In genomic region chr1:161885013-161885412, GRCh38 we compare ENCODE assay signal across 12 cellular contexts.
DNase-seq lines count a peak whose midpoint lies in the region; ATAC-seq, FAIRE-seq and TF ChIP-seq lines count a peak whose summit lies in the region.
"Had no signal": no experiment of that assay in that cellular context is flagged by ENCODE, and none has a peak within 500 bp of the region (broad histone marks: within the 10 kb centered on the region; RNA-seq: fewer than 3 reads in every experiment).

No MANE protein-coding gene starts in this region.

- no peak for TF ChIP-seq CTCF in astrocyte (IDR thresholded peaks at IDR 0.05; ENCODE audit: insufficient read depth, low read depth, low read length)

- H3K36me3 Mint-ChIP-seq in astrocyte (ENCODE audit: low read depth, unreplicated experiment), result peaks cover 2% of the 10 kb centered on the region
- H3K36me3 Mint-ChIP-seq in activated naive CD4-positive, alpha-beta T cell treated with anti-CD3 and anti-CD28 coated beads, Interleukin-2, amount 50 U/mL, for 72 hours, result peaks cover 17 to 20% of the 10 kb centered on the region in 2 donors
- peaks cover 11 to 35% (median 23%) of the 10 kb centered on the region in 3 donors for H3K36me3 Mint-ChIP-seq in naive thymus-derived CD8-positive, alpha-beta T cell

- H3K4me2 ChIP-seq in astrocyte (ENCODE audit: low read length), result peak overlapping the region; percentile 62

- POLR2A ChIA-PET in naive thymus-derived CD8-positive, alpha-beta T cell (lab: Charles Lee), result no interaction called here

- H3K4me3 ChIP-seq in ACC112 (ENCODE audit: low read depth, low read length) (peak overlapping the region; percentile 67), astrocyte (ENCODE audit: insufficient read depth, low read depth, low read length) (no peak overlapping the region)

- H3K9me3 ChIP-seq in astrocyte (ENCODE audit: insufficient read depth, low read depth, low read length), result no peaks in the 10 kb centered on the region

- no peak for FAIRE-seq in astrocyte (lab: Jason Lieb, UNC)

- no peak overlapping the region for H3K9ac ChIP-seq in astrocyte (ENCODE audit: low read length)

- ATAC-seq in HG02571 (IDR thresholded peaks at IDR 0.05; ENCODE audit: unreplicated experiment), result no peak
- ATAC-seq in activated naive CD4-positive, alpha-beta T cell treated with anti-CD3 and anti-CD28 coated beads, Interleukin-2, amount 50 U/mL, for 72 hours, result no peak
- ATAC-seq in naive thymus-derived CD8-positive, alpha-beta T cell, result no peak
- ATAC-seq: HCT116 had no signal

- H2AFZ ChIP-seq in ACC112 (ENCODE audit: low read length, unreplicated experiment) (no peak overlapping the region), astrocyte (ENCODE audit: low read depth, low read length) (no peak overlapping the region)

- DNase-seq in HCEC 1CT (peak; percentile 98), astrocyte (ENCODE audit: low read depth) (peak; percentile 88), iris pigment epithelial cell (ENCODE audit: low read depth) (peak; percentile 98), erythroblast (lab: John Stamatoyannopoulos, UW) (no peak)
- no peak for DNase-seq in activated naive CD4-positive, alpha-beta T cell treated with anti-CD3 and anti-CD28 coated beads, Interleukin-2, amount 50 U/mL, for 72 hours (ENCODE audit: low spot score in 2 of 2)
- DNase-seq in naive thymus-derived CD8-positive, alpha-beta T cell, result no peak
- DNase-seq: effector memory CD4-positive, alpha-beta T cell; stimulated activated CD4-positive, alpha-beta T cell treated with anti-CD3 and anti-CD28 coated beads, Interleukin-15, amount 100 ng/mL, for 24 hours had no signal

- no peak for TF ChIP-seq POLR2A in erythroblast (IDR thresholded peaks at IDR 0.05; ENCODE audit: low read length)

- H3K4me1 ChIP-seq in ACC112 (ENCODE audit: control insufficient read depth, insufficient read depth, low read length, unreplicated experiment), result peaks cover 31% of the 10 kb centered on the region
- H3K4me1 ChIP-seq in astrocyte (ENCODE audit: insufficient read depth, low read length), result peaks cover 9% of the 10 kb centered on the region

- H3K9me3 Mint-ChIP-seq in astrocyte (ENCODE audit: unreplicated experiment), result no peaks in the 10 kb centered on the region
- H3K9me3 Mint-ChIP-seq in activated naive CD4-positive, alpha-beta T cell treated with anti-CD3 and anti-CD28 coated beads, Interleukin-2, amount 50 U/mL, for 72 hours, result no peaks in the 10 kb centered on the region
- peaks cover 0 to 2% (median 0%) of the 10 kb centered on the region in 9 donors for H3K9me3 Mint-ChIP-seq in naive thymus-derived CD8-positive, alpha-beta T cell
- H3K9me3 Mint-ChIP-seq: memory B cell had no signal

- H3K27ac ChIP-seq in ACC112 (ENCODE audit: low read depth, low read length), result peak overlapping the region; percentile 46
- H3K27ac ChIP-seq in astrocyte (ENCODE audit: low read depth, low read length), result peak overlapping the region; percentile 45

- no peaks in the 10 kb centered on the region for H3K27me3 Mint-ChIP-seq in astrocyte (ENCODE audit: low read depth, unreplicated experiment)
- H3K27me3 Mint-ChIP-seq in naive thymus-derived CD8-positive, alpha-beta T cell, result no peaks in the 10 kb centered on the region
- H3K27me3 Mint-ChIP-seq: memory B cell had no signal

- peaks cover 11% of the 10 kb centered on the region for H3K4me1 Mint-ChIP-seq in astrocyte (ENCODE audit: low read depth, unreplicated experiment)
- H3K4me1 Mint-ChIP-seq in naive thymus-derived CD8-positive, alpha-beta T cell, result peaks cover 0 to 4% (median 0%) of the 10 kb centered on the region in 4 donors
- H3K4me1 Mint-ChIP-seq: memory B cell had no signal

- H4K20me1 ChIP-seq in astrocyte (ENCODE audit: insufficient read depth, low read length), result no peaks in the 10 kb centered on the region

- no peak overlapping the region for H3K27ac Mint-ChIP-seq in astrocyte (ENCODE audit: unreplicated experiment)
- H3K27ac Mint-ChIP-seq in activated naive CD4-positive, alpha-beta T cell treated with anti-CD3 and anti-CD28 coated beads, Interleukin-2, amount 50 U/mL, for 72 hours, result no peak overlapping the region
- H3K27ac Mint-ChIP-seq in naive thymus-derived CD8-positive, alpha-beta T cell, result no peak overlapping the region
- H3K27ac Mint-ChIP-seq: memory B cell had no signal

- H3K79me2 ChIP-seq in ACC112 (ENCODE audit: control insufficient read depth, insufficient read depth, low read length, unreplicated experiment) (no peaks in the 10 kb centered on the region), astrocyte (ENCODE audit: insufficient read depth, low read length) (no peaks in the 10 kb centered on the region)

- no peak overlapping the region for H3K4me3 Mint-ChIP-seq in astrocyte (ENCODE audit: unreplicated experiment)
- H3K4me3 Mint-ChIP-seq in naive thymus-derived CD8-positive, alpha-beta T cell, result no peak overlapping the region
- H3K4me3 Mint-ChIP-seq: memory B cell had no signal

- H3K27me3 ChIP-seq in ACC112 (ENCODE audit: insufficient read depth, low read length) (no peaks in the 10 kb centered on the region), astrocyte (ENCODE audit: insufficient read depth, low read length) (no peaks in the 10 kb centered on the region)

- no peaks in the 10 kb centered on the region for H3K36me3 ChIP-seq in ACC112 (ENCODE audit: insufficient read depth, low read length)
- H3K36me3 ChIP-seq in astrocyte (ENCODE audit: insufficient read depth, low read length), result no peaks in the 10 kb centered on the region

Comparison
In these comparisons a context has a peak if more than half of its experiments do, and no peak if none do; other contexts are left out.
1. DNase-seq: peak in HCEC 1CT (single experiment), astrocyte (single experiment) and iris pigment epithelial cell (single experiment); none in activated naive CD4-positive, alpha-beta T cell treated with anti-CD3 and anti-CD28 coated beads, Interleukin-2, amount 50 U/mL, for 72 hours (0 of 2), naive thymus-derived CD8-positive, alpha-beta T cell (0 of 10) and erythroblast (0 of 2).